15 cellular contexts compared by ENCODE assay signal in the genomic region with DNA sequence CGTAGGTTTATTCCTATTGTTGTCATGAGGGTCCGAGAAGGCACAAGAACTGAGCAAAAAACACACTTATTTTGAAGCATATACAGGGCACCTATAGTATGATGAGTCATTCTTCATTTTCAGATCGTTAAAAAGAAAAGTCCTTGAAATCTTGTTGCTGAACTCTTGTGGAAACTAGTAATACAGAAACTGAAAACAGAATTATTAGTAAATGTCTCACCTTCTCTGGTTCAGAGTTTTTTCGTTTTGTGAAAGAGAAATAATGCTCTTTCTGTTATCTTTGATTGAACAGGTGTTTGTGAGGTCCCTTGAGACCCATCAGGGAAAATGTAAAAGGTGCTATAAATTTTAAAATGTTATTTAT.
DNase-seq lines count a peak whose midpoint lies in the region; ATAC-seq, FAIRE-seq and TF ChIP-seq lines count a peak whose summit lies in the region.
"Had no signal": no experiment of that assay in that cellular context is flagged by ENCODE, and none has a peak within 500 bp of the region (broad histone marks: within the 10 kb centered on the region; RNA-seq: fewer than 3 reads in every experiment).

No MANE protein-coding gene starts in this region.

- H3K27ac ChIP-seq in coronary artery = no peak overlapping the region
- H3K27ac ChIP-seq: foreskin keratinocyte had no signal

- no peak overlapping the region for H3K4me3 Mint-ChIP-seq in mesothelial cell of epicardium
- H3K4me3 Mint-ChIP-seq: central memory CD8-positive, alpha-beta T cell; H9 had no signal

- H3K9me3 Mint-ChIP-seq in mesothelial cell of epicardium = peaks cover 5% of the 10 kb centered on the region
- H3K9me3 Mint-ChIP-seq: central memory CD8-positive, alpha-beta T cell had no signal

- TF ChIP-seq CTCF in D721Med (IDR thresholded peaks at IDR 0.05; ENCODE audit: insufficient read depth, missing control alignments) (no peak), mesothelial cell of epicardium (IDR thresholded peaks at IDR 0.05; ENCODE audit: unreplicated experiment) (no peak), coronary artery (IDR thresholded peaks at IDR 0.05) (no peak)

- H3K27me3 Mint-ChIP-seq in mesothelial cell of epicardium (ENCODE audit: low read depth) = peaks cover 40% of the 10 kb centered on the region

- no peak for DNase-seq in D721Med (ENCODE audit: insufficient read length, low spot score)
- DNase-seq in mesothelial cell of epicardium (ENCODE audit: low spot score in 2 of 2, unreplicated experiment in 2 of 2) = no peak
- DNase-seq in coronary artery (ENCODE audit: low spot score) = no peak
- DNase-seq in Ammon's horn (ENCODE audit: low spot score) = no peak
- DNase-seq: Calu3, H9, NCI-H1105 had no signal

- H3K36me3 Mint-ChIP-seq in mesothelial cell of epicardium = no peaks in the 10 kb centered on the region

- ATAC-seq in GM18502 (IDR thresholded peaks at IDR 0.05; ENCODE audit: poor library complexity, unreplicated experiment) (peak; percentile 95), GM19351 (IDR thresholded peaks at IDR 0.05; ENCODE audit: unreplicated experiment) (peak; percentile 96), HG02852 (IDR thresholded peaks at IDR 0.05; ENCODE audit: unreplicated experiment) (peak; percentile 97), HG03575 (IDR thresholded peaks at IDR 0.05; ENCODE audit: extremely low read depth, insufficient number of reproducible peaks, low FRiP score, unreplicated experiment) (peak; percentile 96)
- ATAC-seq: sciatic nerve had no signal

- no peak for FAIRE-seq in D721Med (lab: Jason Lieb, UNC)
- FAIRE-seq: RCC 7860 had no signal

- no peak overlapping the region for H3K27ac Mint-ChIP-seq in mesothelial cell of epicardium
- H3K27ac Mint-ChIP-seq: H9 had no signal

- H3K4me1 Mint-ChIP-seq in mesothelial cell of epicardium = no peaks in the 10 kb centered on the region
- H3K4me1 Mint-ChIP-seq: central memory CD8-positive, alpha-beta T cell; H9 had no signal

- no peak overlapping the region for H3K4me3 ChIP-seq in coronary artery
